24 cellular contexts compared by ENCODE assay signal in the genomic region with DNA sequence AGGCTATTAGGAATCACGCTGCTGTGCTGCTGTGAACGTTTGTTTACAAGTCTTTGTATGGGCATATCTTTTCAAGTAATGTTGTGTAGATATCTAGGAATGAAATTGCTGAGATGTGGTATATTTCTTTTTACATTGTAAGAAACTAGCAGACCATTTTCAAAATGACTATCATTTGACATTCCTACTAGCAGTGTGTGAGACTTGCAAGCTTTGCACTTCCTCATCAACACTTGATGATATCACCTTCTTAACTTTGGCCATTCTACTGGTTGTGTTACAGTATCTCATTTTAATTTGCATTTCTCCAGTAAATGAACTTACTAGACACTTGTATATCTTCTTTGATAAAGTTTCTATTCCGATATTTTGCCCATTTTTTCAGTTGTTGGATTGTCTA. TPM values are rescaled to one million over a fixed set of nuclear protein-coding genes. Genes with fewer than 3 reads are reported as not detected.
DNase-seq lines count a peak whose midpoint lies in the region; ATAC-seq, FAIRE-seq and TF ChIP-seq lines count a peak whose summit lies in the region.
"Had no signal": no experiment of that assay in that cellular context is flagged by ENCODE, and none has a peak within 500 bp of the region (broad histone marks: within the 10 kb centered on the region; RNA-seq: fewer than 3 reads in every experiment).

No MANE protein-coding gene starts in this region.

- no peaks in the 10 kb centered on the region for H3K9me3 Mint-ChIP-seq in activated T-cell treated with anti-CD3 and anti-CD28 coated beads, Interleukin-2, amount 50 U/mL, for 72 hours
- no peaks in the 10 kb centered on the region for H3K9me3 Mint-ChIP-seq in activated T-cell treated with anti-CD3 and anti-CD28 coated beads, Interleukin-2, amount 50 U/mL, for 24 hours
- no peaks in the 10 kb centered on the region for H3K9me3 Mint-ChIP-seq in activated T-helper 17 cell treated with anti-CD3 and anti-CD28 coated beads, Interleukin-2, amount 50 U/mL, for 72 hours
- H3K9me3 Mint-ChIP-seq in stimulated activated effector memory CD8-positive, alpha-beta T cell treated with anti-CD3 and anti-CD28 coated beads, Interleukin-12 subunit alpha, Interleukin-12 subunit beta, amount 100 ng/mL, for 72 hours = peaks cover 3% of the 10 kb centered on the region
- H3K9me3 Mint-ChIP-seq in glutamatergic neuron (ENCODE audit: unreplicated experiment) = no peaks in the 10 kb centered on the region
- H3K9me3 Mint-ChIP-seq in activated CD4-positive, alpha-beta memory T cell treated with anti-CD3 and anti-CD28 coated beads for 36 hours = no peaks in the 10 kb centered on the region
- H3K9me3 Mint-ChIP-seq: CD4-positive, alpha-beta memory T cell; H9 had no signal

- peaks cover 36% of the 10 kb centered on the region for H3K4me1 Mint-ChIP-seq in activated T-cell treated with anti-CD3 and anti-CD28 coated beads, Interleukin-2, amount 50 U/mL, for 72 hours (ENCODE audit: low read depth)
- peaks cover 48% of the 10 kb centered on the region for H3K4me1 Mint-ChIP-seq in activated T-cell treated with anti-CD3 and anti-CD28 coated beads, Interleukin-2, amount 50 U/mL, for 24 hours (ENCODE audit: low read depth)
- peaks cover 16% of the 10 kb centered on the region for H3K4me1 Mint-ChIP-seq in activated T-helper 17 cell treated with anti-CD3 and anti-CD28 coated beads, Interleukin-2, amount 50 U/mL, for 72 hours
- peaks cover 38% of the 10 kb centered on the region for H3K4me1 Mint-ChIP-seq in stimulated activated effector memory CD8-positive, alpha-beta T cell treated with anti-CD3 and anti-CD28 coated beads, Interleukin-12 subunit alpha, Interleukin-12 subunit beta, amount 100 ng/mL, for 72 hours
- H3K4me1 Mint-ChIP-seq in glutamatergic neuron (ENCODE audit: low read depth, unreplicated experiment) = peaks cover 13% of the 10 kb centered on the region
- peaks cover 31% of the 10 kb centered on the region for H3K4me1 Mint-ChIP-seq in activated CD4-positive, alpha-beta memory T cell treated with anti-CD3 and anti-CD28 coated beads for 36 hours (ENCODE audit: low read depth)

- POLR2A ChIA-PET in activated CD4-positive, alpha-beta memory T cell treated with anti-CD3 and anti-CD28 coated beads for 36 hours (lab: Charles Lee) = interaction anchor here (1.0 kb wide), 1 partner anchor 87 kb away, joined by 3 read pairs; no protein-coding TSS in a partner anchor

- no peaks in the 10 kb centered on the region for H3K27me3 Mint-ChIP-seq in activated T-cell treated with anti-CD3 and anti-CD28 coated beads, Interleukin-2, amount 50 U/mL, for 72 hours (ENCODE audit: low read depth)
- H3K27me3 Mint-ChIP-seq in activated T-cell treated with anti-CD3 and anti-CD28 coated beads, Interleukin-2, amount 50 U/mL, for 24 hours = no peaks in the 10 kb centered on the region
- no peaks in the 10 kb centered on the region for H3K27me3 Mint-ChIP-seq in activated T-helper 17 cell treated with anti-CD3 and anti-CD28 coated beads, Interleukin-2, amount 50 U/mL, for 72 hours
- peaks cover 2% of the 10 kb centered on the region for H3K27me3 Mint-ChIP-seq in glutamatergic neuron (ENCODE audit: unreplicated experiment)
- no peaks in the 10 kb centered on the region for H3K27me3 Mint-ChIP-seq in activated CD4-positive, alpha-beta memory T cell treated with anti-CD3 and anti-CD28 coated beads for 36 hours
- H3K27me3 Mint-ChIP-seq: CD4-positive, alpha-beta memory T cell had no signal

- no peak for TF ChIP-seq CTCF in glutamatergic neuron (IDR thresholded peaks at IDR 0.05; ENCODE audit: partially characterized antibody, unreplicated experiment)

- FAIRE-seq in GM19239 (lab: Jason Lieb, UNC) = peak; percentile 4
- FAIRE-seq: A204.1 had no signal

- CTCF ChIA-PET in activated CD4-positive, alpha-beta memory T cell treated with anti-CD3 and anti-CD28 coated beads for 36 hours (lab: Charles Lee) = interaction anchor here (0.8 kb wide), 1 partner anchor 117 kb away, joined by 3 read pairs; no protein-coding TSS in a partner anchor

- H3K36me3 Mint-ChIP-seq in activated T-cell treated with anti-CD3 and anti-CD28 coated beads, Interleukin-2, amount 50 U/mL, for 72 hours (ENCODE audit: insufficient read depth in 2 of 2) = peaks cover 7 to 10% of the 10 kb centered on the region in 2 donors
- H3K36me3 Mint-ChIP-seq in activated T-cell treated with anti-CD3 and anti-CD28 coated beads, Interleukin-2, amount 50 U/mL, for 24 hours (ENCODE audit: low read depth) = peaks cover 28% of the 10 kb centered on the region
- H3K36me3 Mint-ChIP-seq in activated T-helper 17 cell treated with anti-CD3 and anti-CD28 coated beads, Interleukin-2, amount 50 U/mL, for 72 hours (ENCODE audit: low read depth) = peaks cover 22% of the 10 kb centered on the region
- H3K36me3 Mint-ChIP-seq in stimulated activated effector memory CD8-positive, alpha-beta T cell treated with anti-CD3 and anti-CD28 coated beads, Interleukin-12 subunit alpha, Interleukin-12 subunit beta, amount 100 ng/mL, for 72 hours = peaks cover 32% of the 10 kb centered on the region
- H3K36me3 Mint-ChIP-seq in glutamatergic neuron (ENCODE audit: unreplicated experiment) = no peaks in the 10 kb centered on the region
- H3K36me3 Mint-ChIP-seq in activated CD4-positive, alpha-beta memory T cell treated with anti-CD3 and anti-CD28 coated beads for 36 hours = peaks cover 10% of the 10 kb centered on the region

- no peak overlapping the region for H3K4me3 Mint-ChIP-seq in activated T-cell treated with anti-CD3 and anti-CD28 coated beads, Interleukin-2, amount 50 U/mL, for 72 hours
- H3K4me3 Mint-ChIP-seq in activated T-cell treated with anti-CD3 and anti-CD28 coated beads, Interleukin-2, amount 50 U/mL, for 24 hours = no peak overlapping the region
- peak overlapping the region; percentile 34 for H3K4me3 Mint-ChIP-seq in activated T-helper 17 cell treated with anti-CD3 and anti-CD28 coated beads, Interleukin-2, amount 50 U/mL, for 72 hours
- no peak overlapping the region for H3K4me3 Mint-ChIP-seq in stimulated activated effector memory CD8-positive, alpha-beta T cell treated with anti-CD3 and anti-CD28 coated beads, Interleukin-12 subunit alpha, Interleukin-12 subunit beta, amount 100 ng/mL, for 72 hours
- H3K4me3 Mint-ChIP-seq in glutamatergic neuron (ENCODE audit: unreplicated experiment) = no peak overlapping the region
- no peak overlapping the region for H3K4me3 Mint-ChIP-seq in activated CD4-positive, alpha-beta memory T cell treated with anti-CD3 and anti-CD28 coated beads for 36 hours
- H3K4me3 Mint-ChIP-seq: CD4-positive, alpha-beta memory T cell; H9 had no signal

- intact Hi-C loops in activated CD4-positive, alpha-beta memory T cell treated with anti-CD3 and anti-CD28 coated beads for 36 hours (cut with micrococcal nuclease) = loop anchor here (5.0 kb wide), 1 partner anchor 165 kb away; the partner anchor contains the start of gene ERCC5

- DNase-seq in activated T-cell treated with anti-CD3 and anti-CD28 coated beads, Interleukin-2, amount 50 U/mL, for 72 hours = no peak
- no peak for DNase-seq in activated T-cell treated with anti-CD3 and anti-CD28 coated beads, Interleukin-2, amount 50 U/mL, for 24 hours
- DNase-seq in GM19239 (ENCODE audit: insufficient read length, low spot score) (no peak), islet precursor cell (no peak), glutamatergic neuron (no peak)
- no peak for DNase-seq in stimulated activated effector memory CD8-positive, alpha-beta T cell treated with anti-CD3 and anti-CD28 coated beads, Interleukin-12 subunit alpha, Interleukin-12 subunit beta, amount 100 ng/mL, for 72 hours (ENCODE audit: low spot score in 2 of 2)
- DNase-seq in activated CD4-positive, alpha-beta memory T cell treated with anti-CD3 and anti-CD28 coated beads for 36 hours = no peak
- DNase-seq: BE2C; CD4-positive, alpha-beta memory T cell; DMS53; EL; H9; NCI-H1092; NCI-H1436 treated with DMSO at 0.1 percent for 48 hours; NCI-H2029 treated with DMSO at 0.1 percent for 48 hours; NK-92 treated with Interleukin-12 subunit alpha and Interleukin-12 subunit beta, amount 100 ng/mL, for 24 hours; SHP77 treated with DMSO at 0.1 percent for 48 hours had no signal

- peak overlapping the region; percentile 58 for H3K27ac Mint-ChIP-seq in activated T-cell treated with anti-CD3 and anti-CD28 coated beads, Interleukin-2, amount 50 U/mL, for 72 hours
- no peak overlapping the region for H3K27ac Mint-ChIP-seq in activated T-cell treated with anti-CD3 and anti-CD28 coated beads, Interleukin-2, amount 50 U/mL, for 24 hours
- H3K27ac Mint-ChIP-seq in activated T-helper 17 cell treated with anti-CD3 and anti-CD28 coated beads, Interleukin-2, amount 50 U/mL, for 72 hours = peak overlapping the region; percentile 49
- peak overlapping the region; percentile 43 for H3K27ac Mint-ChIP-seq in stimulated activated effector memory CD8-positive, alpha-beta T cell treated with anti-CD3 and anti-CD28 coated beads, Interleukin-12 subunit alpha, Interleukin-12 subunit beta, amount 100 ng/mL, for 72 hours
- no peak overlapping the region for H3K27ac Mint-ChIP-seq in glutamatergic neuron (ENCODE audit: unreplicated experiment)
- no peak overlapping the region for H3K27ac Mint-ChIP-seq in activated CD4-positive, alpha-beta memory T cell treated with anti-CD3 and anti-CD28 coated beads for 36 hours
- H3K27ac Mint-ChIP-seq: H9 had no signal

- peak in 1 of 2 donors; percentile 53 for ATAC-seq in activated T-cell treated with anti-CD3 and anti-CD28 coated beads, Interleukin-2, amount 50 U/mL, for 72 hours (replicated peaks in 1 of 2)
- ATAC-seq in activated T-helper 17 cell treated with anti-CD3 and anti-CD28 coated beads, Interleukin-2, amount 50 U/mL, for 72 hours (replicated peaks) = peak; percentile 59
- peak; percentile 77 for ATAC-seq in stimulated activated effector memory CD8-positive, alpha-beta T cell treated with anti-CD3 and anti-CD28 coated beads, Interleukin-12 subunit alpha, Interleukin-12 subunit beta, amount 100 ng/mL, for 72 hours

RNA-seq across cellular contexts. Expression of gene METTL21C, which starts 12.1 kb away (rescaled TPM):
- total RNA-seq in activated T-cell treated with anti-CD3 and anti-CD28 coated beads, Interleukin-2, amount 50 U/mL, for 72 hours = not detected
- total RNA-seq in activated T-helper 17 cell treated with anti-CD3 and anti-CD28 coated beads, Interleukin-2, amount 50 U/mL, for 72 hours = not detected
- total RNA-seq in glutamatergic neuron (ENCODE audit: unreplicated experiment) = not detected
- total RNA-seq in activated CD4-positive, alpha-beta memory T cell treated with anti-CD3 and anti-CD28 coated beads for 36 hours = not detected
- total RNA-seq: CD4-positive, alpha-beta memory T cell; H9; HT1080; M059J; NCI-H460; OCI-LY7; RPMI7951 had no signal

Comparison
In these comparisons a context has a peak if more than half of its experiments do, and no peak if none do; other contexts are left out.
1. H3K27ac Mint-ChIP-seq: peak in activated T-cell treated with anti-CD3 and anti-CD28 coated beads, Interleukin-2, amount 50 U/mL, for 72 hours (single experiment), activated T-helper 17 cell treated with anti-CD3 and anti-CD28 coated beads, Interleukin-2, amount 50 U/mL, for 72 hours (single experiment) and stimulated activated effector memory CD8-positive, alpha-beta T cell treated with anti-CD3 and anti-CD28 coated beads, Interleukin-12 subunit alpha, Interleukin-12 subunit beta, amount 100 ng/mL, for 72 hours (single experiment); none in activated T-cell treated with anti-CD3 and anti-CD28 coated beads, Interleukin-2, amount 50 U/mL, for 24 hours (single experiment), glutamatergic neuron (single experiment) and activated CD4-positive, alpha-beta memory T cell treated with anti-CD3 and anti-CD28 coated beads for 36 hours (single experiment).